Comparison of ENCODE assay signal across 1 cellular context in genomic region chr5:172071244-172071875, GRCh38.
TF ChIP-seq lines count a peak whose summit lies in the region.

No MANE protein-coding gene starts in this region.

TF ChIP-seq in GM12878, 131 proteins besides CTCF, POLR2A, EP300 and RAD21:
- TF ChIP-seq NR2C2 (IDR thresholded peaks at IDR 0.05; ENCODE audit: borderline replicate concordance, control insufficient read depth, insufficient read length, low read depth), result no peak
- no peak for TF ChIP-seq STAT3 (IDR thresholded peaks at IDR 0.05; ENCODE audit: low read depth, low read length)
- TF ChIP-seq CBX3 (IDR thresholded peaks at IDR 0.05; ENCODE audit: borderline replicate concordance, low read depth), result no peak
- no peak for TF ChIP-seq MXI1 (IDR thresholded peaks at IDR 0.05; ENCODE audit: low read depth, low read length)
- no peak for TF ChIP-seq NKRF (conservative IDR thresholded peaks at IDR 0.05)
- no peak for TF ChIP-seq SMARCA5 (IDR thresholded peaks at IDR 0.05)
- no peak for TF ChIP-seq GABPA (IDR thresholded peaks at IDR 0.05; ENCODE audit: low read depth)
- no peak for TF ChIP-seq BCL3 (IDR thresholded peaks at IDR 0.05; ENCODE audit: borderline replicate concordance, insufficient read depth, low read depth, low read length, poor library complexity, severe bottlenecking)
- TF ChIP-seq NRF1 (conservative IDR thresholded peaks at IDR 0.05; ENCODE audit: low read depth, low read length), result no peak
- TF ChIP-seq TCF7 (IDR thresholded peaks at IDR 0.05; ENCODE audit: borderline replicate concordance), result no peak
- TF ChIP-seq TARDBP (IDR thresholded peaks at IDR 0.05; ENCODE audit: borderline replicate concordance), result no peak
- no peak for TF ChIP-seq USF2 (IDR thresholded peaks at IDR 0.05; ENCODE audit: borderline replicate concordance, low read depth, low read length)
- no peak for TF ChIP-seq SREBF1 (IDR thresholded peaks at IDR 0.05; ENCODE audit: low read length)
- no peak for TF ChIP-seq TAF1 (IDR thresholded peaks at IDR 0.05; ENCODE audit: borderline replicate concordance, low read depth, low read length)
- no peak for TF ChIP-seq JUND (IDR thresholded peaks at IDR 0.05; ENCODE audit: low read depth, low read length)
- TF ChIP-seq NFXL1 (IDR thresholded peaks at IDR 0.05; ENCODE audit: borderline replicate concordance), result no peak
- no peak for TF ChIP-seq RFX5 (IDR thresholded peaks at IDR 0.05; ENCODE audit: low read depth, low read length)
- TF ChIP-seq ZBED1 (IDR thresholded peaks at IDR 0.05; ENCODE audit: borderline replicate concordance), result no peak
- no peak for TF ChIP-seq WRNIP1 (IDR thresholded peaks at IDR 0.05; ENCODE audit: borderline replicate concordance, low read depth, low read length)
- no peak for TF ChIP-seq EED (IDR thresholded peaks at IDR 0.05; ENCODE audit: low read depth)
